In the genomic region with DNA sequence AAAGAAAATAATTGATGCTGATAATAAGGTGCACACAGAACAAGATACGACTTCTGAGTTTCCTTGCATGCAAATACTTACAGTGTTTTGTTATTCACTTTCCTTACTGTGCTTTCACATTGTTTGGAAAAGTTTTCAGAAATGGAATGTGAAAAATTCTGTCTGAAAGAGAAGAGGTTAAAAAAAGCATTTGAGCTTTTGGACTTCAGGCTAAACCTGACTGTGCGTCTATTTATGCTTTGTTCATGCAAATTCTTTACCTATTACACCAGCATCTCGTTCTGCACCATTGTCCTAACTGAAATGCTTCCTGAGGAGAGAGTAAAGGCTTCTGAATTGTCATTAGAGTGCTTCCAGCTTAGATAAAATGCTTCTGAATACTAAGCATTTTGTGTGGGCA, we compare ENCODE assay signal across 17 cellular contexts.
DNase-seq lines count a peak whose midpoint lies in the region; FAIRE-seq and TF ChIP-seq lines count a peak whose summit lies in the region.
"Had no signal": no experiment of that assay in that cellular context is flagged by ENCODE, and none has a peak within 500 bp of the region (broad histone marks: within the 10 kb centered on the region; RNA-seq: fewer than 3 reads in every experiment).

No MANE protein-coding gene starts in this region.

- TF ChIP-seq POLR2A in GM12892 (IDR thresholded peaks at IDR 0.05; ENCODE audit: low read depth, low read length): no peak

- DNase-seq in ELR (ENCODE audit: low read depth) (peak; percentile 9), NT2/D1 (ENCODE audit: low read depth, low spot score) (peak; percentile 33), epithelial cell of proximal tubule (ENCODE audit: low read depth) (peak; percentile 57), mesothelial cell of epicardium (ENCODE audit: low spot score in 2 of 2, unreplicated experiment in 2 of 2) (no peak), SKM-1 (lab: John Stamatoyannopoulos, UW; ENCODE audit: unreplicated experiment) (no peak), NCI-H446 treated with DMSO at 0.1 percent for 48 hours (lab: John Stamatoyannopoulos, UW) (no peak), KBM-7 (no peak), GM12892 (ENCODE audit: insufficient read length) (no peak)
- DNase-seq: activated CD4-positive, alpha-beta T cell treated with anti-CD3 and anti-CD28 coated beads for 48 hours; activated naive CD4-positive, alpha-beta T cell treated with anti-CD3 and anti-CD28 coated beads for 36 hours; Calu3; GDM1; GOT3; lower lobe of right lung; NCI-H1417; SJCRH30; T1000 had no signal

- H3K27me3 Mint-ChIP-seq in mesothelial cell of epicardium (ENCODE audit: low read depth): no peaks in the 10 kb centered on the region

- peak overlapping the region; percentile 20 for H3K27ac Mint-ChIP-seq in mesothelial cell of epicardium
- H3K27ac Mint-ChIP-seq: activated naive CD4-positive, alpha-beta T cell treated with anti-CD3 and anti-CD28 coated beads for 36 hours had no signal

- H3K36me3 ChIP-seq in NT2/D1 (ENCODE audit: insufficient read depth, insufficient read length, low read length): no peaks in the 10 kb centered on the region
- H3K36me3 ChIP-seq: lower lobe of right lung, SJCRH30 had no signal

- no peak for FAIRE-seq in GM12892 (lab: Jason Lieb, UNC)

- no peaks in the 10 kb centered on the region for H3K27me3 ChIP-seq in NT2/D1 (ENCODE audit: insufficient read depth, insufficient read length)

- H3K4me1 ChIP-seq in NT2/D1 (ENCODE audit: insufficient read depth, insufficient read length): peaks cover 3% of the 10 kb centered on the region
- H3K4me1 ChIP-seq: lower lobe of right lung, SJCRH30 had no signal

- in situ Hi-C loops in KBM-7 (cut with MboI; ENCODE audit: low pct_unique_long_range_greater_than_20kb, low sequenced_read_pairs): no loop called here

- no peak overlapping the region for H3K9ac ChIP-seq in NT2/D1 (ENCODE audit: insufficient read length, low read depth)

- H3K9me3 ChIP-seq in NT2/D1 (ENCODE audit: insufficient read depth, low read length): no peaks in the 10 kb centered on the region
- H3K9me3 ChIP-seq: lower lobe of right lung, SJCRH30 had no signal

- H3K4me3 ChIP-seq in NT2/D1 (ENCODE audit: insufficient read length, low read depth) (no peak overlapping the region), epithelial cell of proximal tubule (ENCODE audit: low read depth, low read length) (no peak overlapping the region)
- H3K4me3 ChIP-seq: lower lobe of right lung, SJCRH30 had no signal

- H3K36me3 Mint-ChIP-seq in mesothelial cell of epicardium: no peaks in the 10 kb centered on the region

- H3K4me3 Mint-ChIP-seq in mesothelial cell of epicardium: no peak overlapping the region
- H3K4me3 Mint-ChIP-seq: activated naive CD4-positive, alpha-beta T cell treated with anti-CD3 and anti-CD28 coated beads for 36 hours had no signal

- peaks cover 17% of the 10 kb centered on the region for H3K4me1 Mint-ChIP-seq in mesothelial cell of epicardium

- TF ChIP-seq CTCF in epithelial cell of proximal tubule (conservative IDR thresholded peaks at IDR 0.05; ENCODE audit: low read depth, low read length): no peak
- no peak for TF ChIP-seq CTCF in mesothelial cell of epicardium (IDR thresholded peaks at IDR 0.05; ENCODE audit: unreplicated experiment)

- H3K9me3 Mint-ChIP-seq in mesothelial cell of epicardium: no peaks in the 10 kb centered on the region
- H3K9me3 Mint-ChIP-seq: activated naive CD4-positive, alpha-beta T cell treated with anti-CD3 and anti-CD28 coated beads for 36 hours had no signal

Comparison
In these comparisons a context has a peak if more than half of its experiments do, and no peak if none do; other contexts are left out.
1. DNase-seq: peak in ELR (single experiment), NT2/D1 (single experiment) and epithelial cell of proximal tubule (single experiment); none in mesothelial cell of epicardium (0 of 2), SKM-1 (single experiment), NCI-H446 treated with DMSO at 0.1 percent for 48 hours (single experiment), KBM-7 (single experiment) and GM12892 (single experiment).